Comparison of ENCODE assay signal across 8 cellular contexts in genomic region chr2:201452058-201452736, GRCh38. TPM values are rescaled to one million over a fixed set of nuclear protein-coding genes. Genes with fewer than 3 reads are reported as not detected.
DNase-seq lines count a peak whose midpoint lies in the region; ATAC-seq and TF ChIP-seq lines count a peak whose summit lies in the region.

No MANE protein-coding gene starts in this region.

- H3K27me3 Mint-ChIP-seq in neural progenitor cell (ENCODE audit: insufficient read depth, low read depth), result no peaks in the 10 kb centered on the region

- H3K9me3 ChIP-seq in SK-N-SH (no peaks in the 10 kb centered on the region), fibroblast of lung (ENCODE audit: control insufficient read depth, insufficient read depth, low read depth, low read length) (no peaks in the 10 kb centered on the region), neural progenitor cell (ENCODE audit: low read depth) (no peaks in the 10 kb centered on the region)

- H2AFZ ChIP-seq in SK-N-SH (ENCODE audit: low read depth) (peak overlapping the region; percentile 61; the same call in 1 of the 2 replicates), fibroblast of lung (ENCODE audit: low read length) (peak overlapping the region; percentile 37), neural progenitor cell (replicated peaks) (peak overlapping the region; percentile 84)

- WGBS in SK-N-SH (ENCODE audit: low lambda C conversion rate), result 55% methylated on average over 15 of the region's 45 CpGs

- peak overlapping the region; percentile 96 for H3K4me3 Mint-ChIP-seq in neural progenitor cell

- peaks cover 22% of the 10 kb centered on the region for H3K4me1 Mint-ChIP-seq in neural progenitor cell

- H3K9ac ChIP-seq in SK-N-SH, result peak overlapping the region; percentile 88; the same call in 1 of the 2 replicates
- peak overlapping the region; percentile 81 for H3K9ac ChIP-seq in fibroblast of lung (ENCODE audit: insufficient read depth, low read length)
- peak overlapping the region; percentile 41 for H3K9ac ChIP-seq in neural progenitor cell

- peaks cover 4% of the 10 kb centered on the region for H3F3A ChIP-seq in SK-N-SH (replicated peaks; ENCODE audit: insufficient read depth)
- peaks cover 16% of the 10 kb centered on the region for H3F3A ChIP-seq in neural progenitor cell (ENCODE audit: low read depth)

- peak overlapping the region; percentile 86 to 90; a peak in 3 of 4 replicates for H3K27ac ChIP-seq in SK-N-SH (ENCODE audit: low read depth in 2 of 2, low read length in 1 of 2)
- H3K27ac ChIP-seq in fibroblast of lung (ENCODE audit: insufficient read depth, low read length), result peak overlapping the region; percentile 78
- peak overlapping the region; percentile 65 for H3K27ac ChIP-seq in neural progenitor cell

- DNase-seq in BJ (ENCODE audit: low read depth), result no peak
- no peak for DNase-seq in SK-N-SH
- peak; percentile 20 to 21 for DNase-seq in fibroblast of lung (ENCODE audit: low read depth in 2 of 2)
- DNase-seq in neural progenitor cell (ENCODE audit: low spot score), result no peak
- DNase-seq in DMS153 (lab: John Stamatoyannopoulos, UW), result no peak
- DNase-seq in middle frontal gyrus (ENCODE audit: extremely low spot score, low spot score), result no peak

- H3K27me3 ChIP-seq in BJ (ENCODE audit: control insufficient read depth, insufficient read depth, low read length), result no peaks in the 10 kb centered on the region
- H3K27me3 ChIP-seq in SK-N-SH (ENCODE audit: insufficient read depth), result no peaks in the 10 kb centered on the region
- no peaks in the 10 kb centered on the region for H3K27me3 ChIP-seq in fibroblast of lung (ENCODE audit: control insufficient read depth, insufficient read depth, low read length)
- H3K27me3 ChIP-seq in neural progenitor cell, result peaks cover 6% of the 10 kb centered on the region

- H3K27ac Mint-ChIP-seq in neural progenitor cell, result peak overlapping the region; percentile 89

- no peaks in the 10 kb centered on the region for H3K36me3 Mint-ChIP-seq in neural progenitor cell

- no peaks in the 10 kb centered on the region for H3K9me2 ChIP-seq in SK-N-SH

- peaks cover 6 to 13% of the 10 kb centered on the region in 2 experiments; a peak in 3 of 4 replicates for H3K4me1 ChIP-seq in SK-N-SH (ENCODE audit: control insufficient read depth in 1 of 2, insufficient read depth in 2 of 2, low read depth in 1 of 2, low read length in 1 of 2)
- no peaks in the 10 kb centered on the region for H3K4me1 ChIP-seq in fibroblast of lung (ENCODE audit: control insufficient read depth, extremely low read depth, insufficient read depth, low read length)
- H3K4me1 ChIP-seq in neural progenitor cell, result peaks cover 10% of the 10 kb centered on the region

- TF ChIP-seq CTCF in BJ (IDR thresholded peaks at IDR 0.05; ENCODE audit: insufficient read depth, low read depth, low read length) (no peak), SK-N-SH (IDR thresholded peaks at IDR 0.05) (0 out of 2 replicates have a peak, but pooled peaks have one; percentile 4), fibroblast of lung (conservative IDR thresholded peaks at IDR 0.05 in 1 of 2, IDR thresholded peaks at IDR 0.05 in 1 of 2; ENCODE audit: low read depth in 1 of 2, low read length in 2 of 2) (no peak), neural progenitor cell (IDR thresholded peaks at IDR 0.05) (no peak)

- H3K9me3 Mint-ChIP-seq in neural progenitor cell, result no peaks in the 10 kb centered on the region

- peak overlapping the region; percentile 70 for H3K4me3 ChIP-seq in BJ (ENCODE audit: low read depth, low read length)
- H3K4me3 ChIP-seq in SK-N-SH (ENCODE audit: low read depth in 2 of 2, low read length in 1 of 2), result peak overlapping the region; percentile 95 to 98
- peak overlapping the region; percentile 76 to 95 (median 83) for H3K4me3 ChIP-seq in fibroblast of lung (replicated peaks in 1 of 4; ENCODE audit: control extremely low read depth in 1 of 4, insufficient read depth in 1 of 4, low read depth in 3 of 4, low read length in 4 of 4)
- H3K4me3 ChIP-seq in neural progenitor cell, result peak overlapping the region; percentile 92

- TF ChIP-seq EP300 in SK-N-SH (IDR thresholded peaks at IDR 0.05; ENCODE audit: borderline replicate concordance in 1 of 2, low read depth in 1 of 2, low read length in 1 of 2), result no peak

- CTCF ChIA-PET in BJ (lab: Yijun Ruan, JAX) (interaction anchor here (0.8 to 1.4 kb wide), 4 partner anchors 9 to 167 kb away, joined by 3 to 5 read pairs (median 3); a partner anchor contains a TSS), SK-N-SH (lab: Yijun Ruan, JAX) (interaction anchor here (0.8 to 3.7 kb wide), 10 partner anchors 9 to 220 kb away, joined by 3 to 16 read pairs (median 3); no protein-coding TSS in a partner anchor)

- TF ChIP-seq RAD21 in SK-N-SH (IDR thresholded peaks at IDR 0.05; ENCODE audit: low read length), result no peak

- no peaks in the 10 kb centered on the region for H3K36me3 ChIP-seq in BJ (ENCODE audit: control insufficient read depth, insufficient read depth, low read length)
- H3K36me3 ChIP-seq in SK-N-SH (replicated peaks in 1 of 2; ENCODE audit: control insufficient read depth in 1 of 2, insufficient read depth in 2 of 2, low read length in 1 of 2), result peaks cover 13 to 15% of the 10 kb centered on the region in 2 experiments
- no peaks in the 10 kb centered on the region for H3K36me3 ChIP-seq in fibroblast of lung (ENCODE audit: control insufficient read depth, insufficient read depth, low read length)
- H3K36me3 ChIP-seq in neural progenitor cell, result no peaks in the 10 kb centered on the region

- ATAC-seq in GM21423 (IDR thresholded peaks at IDR 0.05; ENCODE audit: unreplicated experiment) (peak; percentile 21), GM21723 (IDR thresholded peaks at IDR 0.05; ENCODE audit: unreplicated experiment) (no peak)

- POLR2A ChIA-PET in BJ (lab: Charles Lee), result interaction anchor here (0.5 kb wide), 1 partner anchor 326 kb away, joined by 3 read pairs; no protein-coding TSS in a partner anchor
- POLR2A ChIA-PET in SK-N-SH (lab: Yijun Ruan, JAX), result interaction anchor here (1.1 kb wide), 1 partner anchor 181 kb away, joined by 3 read pairs; no protein-coding TSS in a partner anchor

- H3K4me2 ChIP-seq in SK-N-SH, result peak overlapping the region; percentile 80
- peak overlapping the region; percentile 83 for H3K4me2 ChIP-seq in fibroblast of lung (ENCODE audit: extremely low read depth, insufficient read depth, low read length)
- peak overlapping the region; percentile 84 for H3K4me2 ChIP-seq in neural progenitor cell

- H3K79me2 ChIP-seq in SK-N-SH (ENCODE audit: insufficient read depth), result peaks cover 53% of the 10 kb centered on the region
- peaks cover 38% of the 10 kb centered on the region for H3K79me2 ChIP-seq in fibroblast of lung (ENCODE audit: control insufficient read depth, insufficient read depth, low read length)
- peaks cover 18% of the 10 kb centered on the region for H3K79me2 ChIP-seq in neural progenitor cell (ENCODE audit: low read depth)

- no peaks in the 10 kb centered on the region for H4K20me1 ChIP-seq in SK-N-SH (ENCODE audit: insufficient read depth)
- H4K20me1 ChIP-seq in fibroblast of lung (ENCODE audit: control insufficient read depth, extremely low read depth, insufficient read depth, low read length), result no peaks in the 10 kb centered on the region
- peaks cover 7% of the 10 kb centered on the region for H4K20me1 ChIP-seq in neural progenitor cell (ENCODE audit: low read depth)

TF ChIP-seq in SK-N-SH, 30 proteins besides CTCF, POLR2A, EP300 and RAD21:
- no peak for TF ChIP-seq GATA2 (CRISPR knock-in tag; IDR thresholded peaks at IDR 0.05)
- TF ChIP-seq NRF1 (IDR thresholded peaks at IDR 0.05; ENCODE audit: low read depth, low read length), result no peak
- no peak for TF ChIP-seq NFIC (IDR thresholded peaks at IDR 0.05; ENCODE audit: borderline replicate concordance)
- TF ChIP-seq TEAD4 (IDR thresholded peaks at IDR 0.05; ENCODE audit: borderline replicate concordance, insufficient read depth), result no peak
- no peak for TF ChIP-seq FOXJ3 (CRISPR knock-in tag; IDR thresholded peaks at IDR 0.05)
- TF ChIP-seq POLR2AphosphoS5 (IDR thresholded peaks at IDR 0.05; ENCODE audit: low read depth, low read length), result no peak

RNA-seq across cellular contexts. Expression of gene STRADB, which starts 0.7 kb away (rescaled TPM):
- polyA plus RNA-seq in BJ (2011; rRNA removed) (18.2 and 31.3 TPM in 2 replicates), SK-N-SH (2012; rRNA removed) (27.0 and 33.6 TPM in 2 replicates), fibroblast of lung (24.4 and 27.4 TPM in 2 replicates)
- polyA minus RNA-seq in BJ (2011; rRNA and poly(A)+ RNA removed), result 9.0 and 15.4 TPM in 2 replicates
- polyA plus RNA-seq in SK-N-SH (2012; cell fraction: cytosol; rRNA removed), result 36.9 and 37.8 TPM in 2 replicates
- polyA plus RNA-seq in SK-N-SH (2012; cell fraction: nucleus; rRNA removed), result 22.3 and 42.9 TPM in 2 replicates
- total RNA-seq in fibroblast of lung (57.8 and 84.7 TPM in 2 replicates), neural progenitor cell (ENCODE audit: low replicate concordance) (64.0 and 79.4 TPM in 2 replicates)
- 30.7 and 33.7 TPM in 2 replicates for polyA plus RNA-seq in fibroblast of lung (2012)
- polyA minus RNA-seq in fibroblast of lung (ENCODE audit: low replicate concordance), result 18.5 and 20.1 TPM in 2 replicates

RNA-seq across cellular contexts. Expression of gene TRAK2, which starts 0.9 kb away (rescaled TPM):
- 25.3 and 34.7 TPM in 2 replicates for polyA plus RNA-seq in BJ (2011; rRNA removed)
- 28.7 and 34.5 TPM in 2 replicates for polyA minus RNA-seq in BJ (2011; rRNA and poly(A)+ RNA removed)
- 10.4 and 14.6 TPM in 2 replicates for polyA plus RNA-seq in SK-N-SH (2012; rRNA removed)
- 15.7 and 16.1 TPM in 2 replicates for polyA plus RNA-seq in SK-N-SH (2012; cell fraction: cytosol; rRNA removed)
- 7.5 and 14.7 TPM in 2 replicates for polyA plus RNA-seq in SK-N-SH (2012; cell fraction: nucleus; rRNA removed)
- total RNA-seq in fibroblast of lung, result 72.9 and 81.1 TPM in 2 replicates
- 48.6 and 73.2 TPM in 2 replicates for polyA plus RNA-seq in fibroblast of lung
- 30.4 and 46.3 TPM in 2 replicates for polyA plus RNA-seq in fibroblast of lung (2012)
- 26.7 and 36.1 TPM in 2 replicates for polyA minus RNA-seq in fibroblast of lung (ENCODE audit: low replicate concordance)
- total RNA-seq in neural progenitor cell (ENCODE audit: low replicate concordance), result 7.0 and 7.1 TPM in 2 replicates

Comparison
In these comparisons a context has a peak if more than half of its experiments do, and no peak if none do; other contexts are left out.
1. DNase-seq: peak in fibroblast of lung (2 of 2); none in BJ (single experiment), SK-N-SH (single experiment), neural progenitor cell (single experiment), DMS153 (single experiment) and middle frontal gyrus (single experiment).
2. Peak in every context shown above with its lines, with median percentiles within 50 percentile points of each other: H3K4me3 ChIP-seq, H2AFZ ChIP-seq, H3K27ac ChIP-seq, H3K4me2 ChIP-seq and H3K9ac ChIP-seq.